Comparison of ENCODE assay signal across 8 cellular contexts in genomic region chr19:19170053-19170945, GRCh38. TPM values are rescaled to one million over a fixed set of nuclear protein-coding genes. Genes with fewer than 3 reads are reported as not detected.
A peak's percentile ranks its signal among the peaks of the same experiment; 100 is the strongest.
DNase-seq lines count a peak whose midpoint lies in the region; ATAC-seq, FAIRE-seq and TF ChIP-seq lines count a peak whose summit lies in the region.

MEF2B (minus strand) TSS chr19:19170263; CDS start chr19:19150735, 19,528 bp downstream.

- DNase-seq in GM18507 (ENCODE audit: extremely low spot score, insufficient read length, low read depth) (peak; percentile 87), NCI-H2227 treated with DMSO at 0.1 percent for 48 hours (lab: John Stamatoyannopoulos, UW) (peak; percentile 71), dorsolateral prefrontal cortex (peak in 8 of 10 donors; percentile 27 to 71 (median 54)), lower lobe of right lung (peak; percentile 87), HCEC 1CT (no peak)
- DNase-seq in activated CD4-positive, alpha-beta T cell treated with anti-CD3 and anti-CD28 coated beads, Interleukin-2, amount 50 U/mL, for 4 hours: peak; percentile 66 to 69
- peak; percentile 43 for DNase-seq in stimulated activated CD8-positive, alpha-beta memory T cell treated with anti-CD3 and anti-CD28 coated beads, Interleukin-12 subunit alpha, Interleukin-12 subunit beta, amount 100 ng/mL, for 4 hours (ENCODE audit: low read depth)

- no peak for TF ChIP-seq CTCF in dorsolateral prefrontal cortex (IDR thresholded peaks at IDR 0.05 in 54 of 56, conservative IDR thresholded peaks at IDR 0.05 in 2 of 56; ENCODE audit: low read depth in 1 of 56, partially characterized antibody in 56 of 56)
- no peak for TF ChIP-seq CTCF in lower lobe of right lung (IDR thresholded peaks at IDR 0.05)

- H3K27me3 ChIP-seq in dorsolateral prefrontal cortex (no peaks in the 10 kb centered on the region), lower lobe of right lung (ENCODE audit: low read depth) (no peaks in the 10 kb centered on the region)

- intact Hi-C loops in dorsolateral prefrontal cortex (cut with DNase I) (loop anchor here in 1 of 2 donors (10.0 kb wide), 1 partner anchor 315 kb away; no protein-coding TSS in a partner anchor), lower lobe of right lung (cut with DNase I) (no loop called here)

- peak; percentile 94 for FAIRE-seq in GM18507 (lab: Jason Lieb, UNC)

- H3K27ac ChIP-seq in dorsolateral prefrontal cortex (no peak within 1 kb of the TSS), lower lobe of right lung (no peak within 1 kb of the TSS)

- ATAC-seq in HG02885 (IDR thresholded peaks at IDR 0.05; ENCODE audit: poor library complexity, unreplicated experiment): peak; percentile 86
- peak; percentile 91 to 95 for ATAC-seq in lower lobe of right lung

- peak within 1 kb of the TSS in 58 of 59 donors; percentile 3 to 66 (median 42) for H3K4me3 ChIP-seq in dorsolateral prefrontal cortex
- peak within 1 kb of the TSS; percentile 37 for H3K4me3 ChIP-seq in lower lobe of right lung

- H3K9me3 ChIP-seq in lower lobe of right lung: no peaks in the 10 kb centered on the region

- peaks cover 7% of the 10 kb centered on the region for H3K4me1 ChIP-seq in lower lobe of right lung

- no peaks in the 10 kb centered on the region for H3K36me3 ChIP-seq in lower lobe of right lung

RNA-seq across cellular contexts. Expression of gene MEF2B, which starts in this region (rescaled TPM):
- total RNA-seq in dorsolateral prefrontal cortex (1 to 10 TPM in 82 of 120 experiments, under 1 TPM in 28, not detected in 10; 0.33 to 5.3 (median 1.9) TPM), lower lobe of right lung (2.7 TPM)
